ENCODE assay signal across 1 cellular context in the genomic region with DNA sequence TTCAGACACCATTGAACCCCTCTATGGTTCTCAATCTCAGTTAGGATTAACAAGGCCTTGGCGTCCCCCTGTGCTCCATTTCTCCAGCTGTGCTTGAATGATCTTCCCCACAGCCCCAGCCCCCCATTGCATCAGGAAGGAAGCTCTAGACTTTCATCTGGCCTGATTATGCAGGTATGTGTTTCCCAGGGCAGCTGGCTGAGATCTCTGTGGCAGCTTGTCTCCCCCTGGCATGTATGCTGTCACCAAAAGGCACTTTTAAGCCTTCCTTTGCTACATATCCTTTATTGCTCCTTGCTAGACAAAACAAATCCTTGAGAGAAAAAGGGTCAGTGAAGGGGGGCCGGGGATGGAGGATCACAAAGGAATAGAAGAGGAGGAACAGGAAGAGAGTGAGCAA.
A peak's percentile ranks its signal among the peaks of the same experiment; 100 is the strongest.
TF ChIP-seq lines count a peak whose summit lies in the region.

No MANE protein-coding gene starts in this region.

TF ChIP-seq in H1, 55 proteins besides CTCF, POLR2A, EP300 and RAD21:
- TF ChIP-seq SIN3A (conservative IDR thresholded peaks at IDR 0.05 in 1 of 2, IDR thresholded peaks at IDR 0.05 in 1 of 2; ENCODE audit: low read depth in 1 of 2, low read length in 2 of 2): peak in 1 of 2 experiments; percentile 58; a peak in 1 of 4 replicates
- no peak for TF ChIP-seq CBX5 (IDR thresholded peaks at IDR 0.05; ENCODE audit: low read depth, low read length)
- TF ChIP-seq SP1 (IDR thresholded peaks at IDR 0.05; ENCODE audit: low read depth, low read length): peak; percentile 73; the same call in 1 of the 2 replicates
- no peak; the same call in 1 of the 2 replicates for TF ChIP-seq POU5F1 (IDR thresholded peaks at IDR 0.05; ENCODE audit: low read depth, low read length)
- TF ChIP-seq YY1 (IDR thresholded peaks at IDR 0.05; ENCODE audit: low read depth, low read length): 0 out of 2 replicates have a peak, but pooled peaks have one; percentile 25
- 0 out of 2 replicates have a peak, but pooled peaks have one; percentile 23 for TF ChIP-seq KDM1A (IDR thresholded peaks at IDR 0.05; ENCODE audit: borderline replicate concordance, low read length)
- TF ChIP-seq SP2 (IDR thresholded peaks at IDR 0.05; ENCODE audit: low read length): no peak
- TF ChIP-seq FOSL1 (IDR thresholded peaks at IDR 0.05; ENCODE audit: insufficient read depth, low read depth, low read length): no peak
- TF ChIP-seq ZNF274 (IDR thresholded peaks at IDR 0.05; ENCODE audit: borderline replicate concordance, extremely low read depth, low read length): no peak
- no peak for TF ChIP-seq RBBP5 (IDR thresholded peaks at IDR 0.05; ENCODE audit: borderline replicate concordance, low read depth, low read length)
- no peak for TF ChIP-seq RNF2 (IDR thresholded peaks at IDR 0.05; ENCODE audit: borderline replicate concordance, low read depth, low read length, missing control alignments, poor library complexity, severe bottlenecking)
- no peak for TF ChIP-seq SRF (IDR thresholded peaks at IDR 0.05; ENCODE audit: low read depth, low read length)
- no peak for TF ChIP-seq MAFK (IDR thresholded peaks at IDR 0.05; ENCODE audit: low read depth, low read length)
- TF ChIP-seq RXRA (IDR thresholded peaks at IDR 0.05; ENCODE audit: insufficient read depth, low read depth, low read length): no peak
- TF ChIP-seq, protein P1, sequence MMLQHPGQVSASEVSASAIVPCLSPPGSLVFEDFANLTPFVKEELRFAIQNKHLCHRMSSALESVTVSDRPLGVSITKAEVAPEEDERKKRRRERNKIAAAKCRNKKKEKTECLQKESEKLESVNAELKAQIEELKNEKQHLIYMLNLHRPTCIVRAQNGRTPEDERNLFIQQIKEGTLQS (IDR thresholded peaks at IDR 0.05; ENCODE audit: insufficient read depth, low read depth, low read length): no peak
- no peak for TF ChIP-seq NRF1 (IDR thresholded peaks at IDR 0.05; ENCODE audit: low read depth, low read length)
- TF ChIP-seq TEAD4 (IDR thresholded peaks at IDR 0.05; ENCODE audit: low read depth, low read length): peak; percentile 97
- no peak for TF ChIP-seq SUZ12 (IDR thresholded peaks at IDR 0.05; ENCODE audit: low read length)
- TF ChIP-seq SIRT6 (IDR thresholded peaks at IDR 0.05; ENCODE audit: low read length): no peak
- TF ChIP-seq CHD2 (IDR thresholded peaks at IDR 0.05; ENCODE audit: low read length): no peak
- TF ChIP-seq BCL11A (IDR thresholded peaks at IDR 0.05; ENCODE audit: low read depth in 2 of 2, low read length in 2 of 2): no peak
- no peak for TF ChIP-seq PHF8 (conservative IDR thresholded peaks at IDR 0.05; ENCODE audit: low read depth, low read length)
- TF ChIP-seq CTBP2 (IDR thresholded peaks at IDR 0.05; ENCODE audit: borderline replicate concordance, insufficient read depth, insufficient read length, low read length): no peak
- TF ChIP-seq CBX8 (IDR thresholded peaks at IDR 0.05; ENCODE audit: borderline replicate concordance, low read depth, low read length): no peak
- peak; percentile 82 for TF ChIP-seq NANOG (IDR thresholded peaks at IDR 0.05; ENCODE audit: insufficient read depth, low read depth, low read length, poor library complexity, severe bottlenecking)
- no peak for TF ChIP-seq POLR2AphosphoS5 (IDR thresholded peaks at IDR 0.05; ENCODE audit: low read depth, low read length)
- TF ChIP-seq HDAC6 (IDR thresholded peaks at IDR 0.05; ENCODE audit: low read depth, low read length): no peak
- TF ChIP-seq CHD1 (IDR thresholded peaks at IDR 0.05; ENCODE audit: low read depth, low read length): no peak
- TF ChIP-seq GABPA (IDR thresholded peaks at IDR 0.05; ENCODE audit: borderline replicate concordance, insufficient read depth, low read length): no peak
- TF ChIP-seq, protein P2, sequence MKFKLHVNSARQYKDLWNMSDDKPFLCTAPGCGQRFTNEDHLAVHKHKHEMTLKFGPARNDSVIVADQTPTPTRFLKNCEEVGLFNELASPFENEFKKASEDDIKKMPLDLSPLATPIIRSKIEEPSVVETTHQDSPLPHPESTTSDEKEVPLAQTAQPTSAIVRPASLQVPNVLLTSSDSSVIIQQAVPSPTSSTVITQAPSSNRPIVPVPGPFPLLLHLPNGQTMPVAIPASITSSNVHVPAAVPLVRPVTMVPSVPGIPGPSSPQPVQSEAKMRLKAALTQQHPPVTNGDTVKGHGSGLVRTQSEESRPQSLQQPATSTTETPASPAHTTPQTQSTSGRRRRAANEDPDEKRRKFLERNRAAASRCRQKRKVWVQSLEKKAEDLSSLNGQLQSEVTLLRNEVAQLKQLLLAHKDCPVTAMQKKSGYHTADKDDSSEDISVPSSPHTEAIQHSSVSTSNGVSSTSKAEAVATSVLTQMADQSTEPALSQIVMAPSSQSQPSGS (IDR thresholded peaks at IDR 0.05; ENCODE audit: low read length): peak; percentile 78; the same call in 1 of the 2 replicates
- no peak for TF ChIP-seq TAF7 (optimal IDR thresholded peaks at IDR 0.05; ENCODE audit: borderline replicate concordance, low read depth, low read length)
- no peak for TF ChIP-seq SAP30 (IDR thresholded peaks at IDR 0.05; ENCODE audit: insufficient read depth, insufficient replicate concordance, low read length)
- no peak for TF ChIP-seq BACH1 (IDR thresholded peaks at IDR 0.05; ENCODE audit: low read length)
- TF ChIP-seq ASH2L (IDR thresholded peaks at IDR 0.05; ENCODE audit: low read length): no peak
- no peak for TF ChIP-seq KDM5A (IDR thresholded peaks at IDR 0.05; ENCODE audit: low read length)
- no peak for TF ChIP-seq SP4 (IDR thresholded peaks at IDR 0.05; ENCODE audit: low read length)
- peak; percentile 46; the same call in 1 of the 2 replicates for TF ChIP-seq JUND (IDR thresholded peaks at IDR 0.05; ENCODE audit: low read length)
- peak; percentile 65 for TF ChIP-seq CEBPB (IDR thresholded peaks at IDR 0.05; ENCODE audit: low read depth, low read length)
- TF ChIP-seq CREB1 (IDR thresholded peaks at IDR 0.05): no peak
- no peak for TF ChIP-seq RFX5 (IDR thresholded peaks at IDR 0.05; ENCODE audit: borderline replicate concordance, low read depth, low read length)
- TF ChIP-seq, protein P3, sequence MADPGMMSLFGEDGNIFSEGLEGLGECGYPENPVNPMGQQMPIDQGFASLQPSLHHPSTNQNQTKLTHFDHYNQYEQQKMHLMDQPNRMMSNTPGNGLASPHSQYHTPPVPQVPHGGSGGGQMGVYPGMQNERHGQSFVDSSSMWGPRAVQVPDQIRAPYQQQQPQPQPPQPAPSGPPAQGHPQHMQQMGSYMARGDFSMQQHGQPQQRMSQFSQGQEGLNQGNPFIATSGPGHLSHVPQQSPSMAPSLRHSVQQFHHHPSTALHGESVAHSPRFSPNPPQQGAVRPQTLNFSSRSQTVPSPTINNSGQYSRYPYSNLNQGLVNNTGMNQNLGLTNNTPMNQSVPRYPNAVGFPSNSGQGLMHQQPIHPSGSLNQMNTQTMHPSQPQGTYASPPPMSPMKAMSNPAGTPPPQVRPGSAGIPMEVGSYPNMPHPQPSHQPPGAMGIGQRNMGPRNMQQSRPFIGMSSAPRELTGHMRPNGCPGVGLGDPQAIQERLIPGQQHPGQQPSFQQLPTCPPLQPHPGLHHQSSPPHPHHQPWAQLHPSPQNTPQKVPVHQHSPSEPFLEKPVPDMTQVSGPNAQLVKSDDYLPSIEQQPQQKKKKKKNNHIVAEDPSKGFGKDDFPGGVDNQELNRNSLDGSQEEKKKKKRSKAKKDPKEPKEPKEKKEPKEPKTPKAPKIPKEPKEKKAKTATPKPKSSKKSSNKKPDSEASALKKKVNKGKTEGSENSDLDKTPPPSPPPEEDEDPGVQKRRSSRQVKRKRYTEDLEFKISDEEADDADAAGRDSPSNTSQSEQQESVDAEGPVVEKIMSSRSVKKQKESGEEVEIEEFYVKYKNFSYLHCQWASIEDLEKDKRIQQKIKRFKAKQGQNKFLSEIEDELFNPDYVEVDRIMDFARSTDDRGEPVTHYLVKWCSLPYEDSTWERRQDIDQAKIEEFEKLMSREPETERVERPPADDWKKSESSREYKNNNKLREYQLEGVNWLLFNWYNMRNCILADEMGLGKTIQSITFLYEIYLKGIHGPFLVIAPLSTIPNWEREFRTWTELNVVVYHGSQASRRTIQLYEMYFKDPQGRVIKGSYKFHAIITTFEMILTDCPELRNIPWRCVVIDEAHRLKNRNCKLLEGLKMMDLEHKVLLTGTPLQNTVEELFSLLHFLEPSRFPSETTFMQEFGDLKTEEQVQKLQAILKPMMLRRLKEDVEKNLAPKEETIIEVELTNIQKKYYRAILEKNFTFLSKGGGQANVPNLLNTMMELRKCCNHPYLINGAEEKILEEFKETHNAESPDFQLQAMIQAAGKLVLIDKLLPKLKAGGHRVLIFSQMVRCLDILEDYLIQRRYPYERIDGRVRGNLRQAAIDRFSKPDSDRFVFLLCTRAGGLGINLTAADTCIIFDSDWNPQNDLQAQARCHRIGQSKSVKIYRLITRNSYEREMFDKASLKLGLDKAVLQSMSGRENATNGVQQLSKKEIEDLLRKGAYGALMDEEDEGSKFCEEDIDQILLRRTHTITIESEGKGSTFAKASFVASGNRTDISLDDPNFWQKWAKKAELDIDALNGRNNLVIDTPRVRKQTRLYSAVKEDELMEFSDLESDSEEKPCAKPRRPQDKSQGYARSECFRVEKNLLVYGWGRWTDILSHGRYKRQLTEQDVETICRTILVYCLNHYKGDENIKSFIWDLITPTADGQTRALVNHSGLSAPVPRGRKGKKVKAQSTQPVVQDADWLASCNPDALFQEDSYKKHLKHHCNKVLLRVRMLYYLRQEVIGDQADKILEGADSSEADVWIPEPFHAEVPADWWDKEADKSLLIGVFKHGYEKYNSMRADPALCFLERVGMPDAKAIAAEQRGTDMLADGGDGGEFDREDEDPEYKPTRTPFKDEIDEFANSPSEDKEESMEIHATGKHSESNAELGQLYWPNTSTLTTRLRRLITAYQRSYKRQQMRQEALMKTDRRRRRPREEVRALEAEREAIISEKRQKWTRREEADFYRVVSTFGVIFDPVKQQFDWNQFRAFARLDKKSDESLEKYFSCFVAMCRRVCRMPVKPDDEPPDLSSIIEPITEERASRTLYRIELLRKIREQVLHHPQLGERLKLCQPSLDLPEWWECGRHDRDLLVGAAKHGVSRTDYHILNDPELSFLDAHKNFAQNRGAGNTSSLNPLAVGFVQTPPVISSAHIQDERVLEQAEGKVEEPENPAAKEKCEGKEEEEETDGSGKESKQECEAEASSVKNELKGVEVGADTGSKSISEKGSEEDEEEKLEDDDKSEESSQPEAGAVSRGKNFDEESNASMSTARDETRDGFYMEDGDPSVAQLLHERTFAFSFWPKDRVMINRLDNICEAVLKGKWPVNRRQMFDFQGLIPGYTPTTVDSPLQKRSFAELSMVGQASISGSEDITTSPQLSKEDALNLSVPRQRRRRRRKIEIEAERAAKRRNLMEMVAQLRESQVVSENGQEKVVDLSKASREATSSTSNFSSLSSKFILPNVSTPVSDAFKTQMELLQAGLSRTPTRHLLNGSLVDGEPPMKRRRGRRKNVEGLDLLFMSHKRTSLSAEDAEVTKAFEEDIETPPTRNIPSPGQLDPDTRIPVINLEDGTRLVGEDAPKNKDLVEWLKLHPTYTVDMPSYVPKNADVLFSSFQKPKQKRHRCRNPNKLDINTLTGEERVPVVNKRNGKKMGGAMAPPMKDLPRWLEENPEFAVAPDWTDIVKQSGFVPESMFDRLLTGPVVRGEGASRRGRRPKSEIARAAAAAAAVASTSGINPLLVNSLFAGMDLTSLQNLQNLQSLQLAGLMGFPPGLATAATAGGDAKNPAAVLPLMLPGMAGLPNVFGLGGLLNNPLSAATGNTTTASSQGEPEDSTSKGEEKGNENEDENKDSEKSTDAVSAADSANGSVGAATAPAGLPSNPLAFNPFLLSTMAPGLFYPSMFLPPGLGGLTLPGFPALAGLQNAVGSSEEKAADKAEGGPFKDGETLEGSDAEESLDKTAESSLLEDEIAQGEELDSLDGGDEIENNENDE (IDR thresholded peaks at IDR 0.05; ENCODE audit: insufficient replicate concordance, low read length): peak; percentile 23
- no peak for TF ChIP-seq SIX5 (IDR thresholded peaks at IDR 0.05; ENCODE audit: low read depth, low read length)
- TF ChIP-seq, protein P4, sequence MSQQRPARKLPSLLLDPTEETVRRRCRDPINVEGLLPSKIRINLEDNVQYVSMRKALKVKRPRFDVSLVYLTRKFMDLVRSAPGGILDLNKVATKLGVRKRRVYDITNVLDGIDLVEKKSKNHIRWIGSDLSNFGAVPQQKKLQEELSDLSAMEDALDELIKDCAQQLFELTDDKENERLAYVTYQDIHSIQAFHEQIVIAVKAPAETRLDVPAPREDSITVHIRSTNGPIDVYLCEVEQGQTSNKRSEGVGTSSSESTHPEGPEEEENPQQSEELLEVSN (IDR thresholded peaks at IDR 0.05): no peak
- TF ChIP-seq, protein P5, sequence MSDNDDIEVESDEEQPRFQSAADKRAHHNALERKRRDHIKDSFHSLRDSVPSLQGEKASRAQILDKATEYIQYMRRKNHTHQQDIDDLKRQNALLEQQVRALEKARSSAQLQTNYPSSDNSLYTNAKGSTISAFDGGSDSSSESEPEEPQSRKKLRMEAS (IDR thresholded peaks at IDR 0.05): no peak
- TF ChIP-seq TBP (IDR thresholded peaks at IDR 0.05; ENCODE audit: low read depth, low read length): no peak
- no peak for TF ChIP-seq BRCA1 (IDR thresholded peaks at IDR 0.05; ENCODE audit: low read depth, low read length)
- TF ChIP-seq EZH2 (IDR thresholded peaks at IDR 0.05; ENCODE audit: low read depth, low read length, severe bottlenecking): no peak
- peak; percentile 89 for TF ChIP-seq TCF12 (IDR thresholded peaks at IDR 0.05; ENCODE audit: low read depth, low read length)
- TF ChIP-seq GTF2F1 (IDR thresholded peaks at IDR 0.05; ENCODE audit: borderline replicate concordance, low read depth, low read length): no peak
- TF ChIP-seq HDAC2 (IDR thresholded peaks at IDR 0.05; ENCODE audit: borderline replicate concordance in 1 of 2, low read depth in 2 of 2, low read length in 2 of 2): peak in 1 of 2 experiments; percentile 51; a peak in 1 of 4 replicates
- no peak for TF ChIP-seq KDM4A (IDR thresholded peaks at IDR 0.05; ENCODE audit: low read depth, low read length, severe bottlenecking)
- TF ChIP-seq EGR1 (IDR thresholded peaks at IDR 0.05; ENCODE audit: borderline replicate concordance, low read depth, low read length): peak; percentile 73; the same call in 1 of the 2 replicates
- no peak for TF ChIP-seq JUN (IDR thresholded peaks at IDR 0.05; ENCODE audit: low read depth, low read length)
- no peak for TF ChIP-seq TAF1 (IDR thresholded peaks at IDR 0.05; ENCODE audit: low read depth, low read length)
- TF ChIP-seq, protein P6, sequence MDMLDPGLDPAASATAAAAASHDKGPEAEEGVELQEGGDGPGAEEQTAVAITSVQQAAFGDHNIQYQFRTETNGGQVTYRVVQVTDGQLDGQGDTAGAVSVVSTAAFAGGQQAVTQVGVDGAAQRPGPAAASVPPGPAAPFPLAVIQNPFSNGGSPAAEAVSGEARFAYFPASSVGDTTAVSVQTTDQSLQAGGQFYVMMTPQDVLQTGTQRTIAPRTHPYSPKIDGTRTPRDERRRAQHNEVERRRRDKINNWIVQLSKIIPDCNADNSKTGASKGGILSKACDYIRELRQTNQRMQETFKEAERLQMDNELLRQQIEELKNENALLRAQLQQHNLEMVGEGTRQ (IDR thresholded peaks at IDR 0.05; ENCODE audit: low read length): no peak
TF ChIP-seq in H1: peak in this region for 13.
